Comparison of ENCODE assay signal across 9 cellular contexts in genomic region chr11:10526974-10527918, GRCh38.
DNase-seq lines count a peak whose midpoint lies in the region; ATAC-seq lines count a peak whose summit lies in the region.
"Had no signal": no experiment of that assay in that cellular context is flagged by ENCODE, and none has a peak within 500 bp of the region (broad histone marks: within the 10 kb centered on the region; RNA-seq: fewer than 3 reads in every experiment).

No MANE protein-coding gene starts in this region.

- peaks cover 17 to 28% of the 10 kb centered on the region in 2 donors for H3K4me1 Mint-ChIP-seq in stimulated activated naive B cell treated with anti-CD40 and anti-IgM and Interleukin-4, amounts not matched to agents 10 μg/mL and 1 μg/mL and 100 μg/mL, for 72 hours

- H3K9me3 Mint-ChIP-seq in stimulated activated naive B cell treated with anti-CD40 and anti-IgM and Interleukin-4, amounts not matched to agents 10 μg/mL and 1 μg/mL and 100 μg/mL, for 72 hours = no peaks in the 10 kb centered on the region
- H3K9me3 Mint-ChIP-seq: central memory CD8-positive, alpha-beta T cell had no signal

- peak overlapping the region; percentile 12 to 43 for H3K4me3 Mint-ChIP-seq in stimulated activated naive B cell treated with anti-CD40 and anti-IgM and Interleukin-4, amounts not matched to agents 10 μg/mL and 1 μg/mL and 100 μg/mL, for 72 hours
- H3K4me3 Mint-ChIP-seq: central memory CD8-positive, alpha-beta T cell had no signal

- ATAC-seq in GM21360 (IDR thresholded peaks at IDR 0.05; ENCODE audit: unreplicated experiment) (peak; percentile 64), HG03354 (IDR thresholded peaks at IDR 0.05; ENCODE audit: poor library complexity, severe bottlenecking, unreplicated experiment) (peak; percentile 72)
- ATAC-seq in stimulated activated naive B cell treated with anti-CD40 and anti-IgM and Interleukin-4, amounts not matched to agents 10 μg/mL and 1 μg/mL and 100 μg/mL, for 72 hours (replicated peaks) = peak; percentile 99

- peaks cover 20 to 28% of the 10 kb centered on the region in 2 donors for H3K36me3 Mint-ChIP-seq in stimulated activated naive B cell treated with anti-CD40 and anti-IgM and Interleukin-4, amounts not matched to agents 10 μg/mL and 1 μg/mL and 100 μg/mL, for 72 hours

- H3K27ac ChIP-seq in caudate nucleus (ENCODE audit: low read depth, low read length) = peak overlapping the region; percentile 92

- peak overlapping the region; percentile 60 for H3K27ac Mint-ChIP-seq in stimulated activated naive B cell treated with anti-CD40 and anti-IgM and Interleukin-4, amounts not matched to agents 10 μg/mL and 1 μg/mL and 100 μg/mL, for 72 hours

- peak in 19 of 61 donors; percentile 11 to 78 (median 34) for DNase-seq in caudate nucleus (lab: John Stamatoyannopoulos, UW)
- no peak for DNase-seq in stimulated activated naive B cell treated with anti-CD40 and anti-IgM and Interleukin-4, amounts not matched to agents 10 μg/mL and 1 μg/mL and 100 μg/mL, for 72 hours
- DNase-seq in ecto neural progenitor cell (ENCODE audit: low spot score) = no peak
- DNase-seq in activated effector memory CD4-positive, alpha-beta T cell treated with Interleukin-2 at 50 U/mL for 16 hours = no peak
- DNase-seq in cerebellar cortex (ENCODE audit: low spot score) = no peak
- DNase-seq in RPMI8226 = no peak

- no peaks in the 10 kb centered on the region for H3K27me3 Mint-ChIP-seq in stimulated activated naive B cell treated with anti-CD40 and anti-IgM and Interleukin-4, amounts not matched to agents 10 μg/mL and 1 μg/mL and 100 μg/mL, for 72 hours
- H3K27me3 Mint-ChIP-seq: central memory CD8-positive, alpha-beta T cell had no signal
